ENCODE assay signal across 24 cellular contexts in the genomic region with DNA sequence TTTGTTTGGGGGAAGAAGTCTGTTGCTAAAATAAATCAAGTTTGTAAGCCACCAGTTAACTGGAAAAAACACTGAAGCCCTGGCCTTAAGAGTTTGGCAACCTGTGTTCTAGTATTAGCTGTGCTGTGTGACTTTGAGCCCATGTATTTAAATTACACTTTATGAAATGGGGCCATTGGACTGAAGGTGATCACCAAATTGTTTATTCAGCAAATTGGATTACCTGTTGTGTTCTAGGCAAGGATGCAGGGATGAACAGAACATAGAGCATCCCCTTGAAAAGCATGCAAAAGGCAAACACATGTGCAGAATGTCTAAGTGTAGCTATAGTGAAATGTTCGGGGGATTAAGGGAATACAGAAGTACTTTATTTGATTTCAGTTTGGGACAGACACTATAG. TPM values are rescaled to one million over a fixed set of nuclear protein-coding genes. Genes with fewer than 3 reads are reported as not detected.
DNase-seq lines count a peak whose midpoint lies in the region; ATAC-seq, FAIRE-seq and TF ChIP-seq lines count a peak whose summit lies in the region.
"Had no signal": no experiment of that assay in that cellular context is flagged by ENCODE, and none has a peak within 500 bp of the region (broad histone marks: within the 10 kb centered on the region; RNA-seq: fewer than 3 reads in every experiment).

No MANE protein-coding gene starts in this region.

- CTCF ChIA-PET in A549 (lab: Yijun Ruan, JAX) = interaction anchor here (0.6 to 3.3 kb wide), 6 partner anchors 17 to 142 kb away, joined by 3 to 15 read pairs (median 4); no protein-coding TSS in a partner anchor

- no peaks in the 10 kb centered on the region for H4K20me1 ChIP-seq in GM23248 (ENCODE audit: insufficient read depth)

- H4K91ac ChIP-seq in mesenchymal stem cell (ENCODE audit: low read length) = no peak overlapping the region

- peak; percentile 32 for FAIRE-seq in A549 (lab: Jason Lieb, UNC)
- FAIRE-seq: A204.1, RCC 7860 had no signal

- peaks cover 58% of the 10 kb centered on the region for H3F3A ChIP-seq in GM23248 (ENCODE audit: insufficient read depth)

- TF ChIP-seq RAD21 in A549 (conservative IDR thresholded peaks at IDR 0.05 in 1 of 2, IDR thresholded peaks at IDR 0.05 in 1 of 2) = no peak

- H3K18ac ChIP-seq in mesenchymal stem cell (ENCODE audit: low read depth in 1 of 2, low read length in 2 of 2) = peak overlapping the region in 1 of 2 experiments; percentile 12

- no peak overlapping the region for H4K8ac ChIP-seq in mesenchymal stem cell (ENCODE audit: low read length)

- in situ Hi-C loops in GM23248 (cut with MboI) = no loop called here

- H3K27ac ChIP-seq in A549 (peak overlapping the region; percentile 29 to 55; a peak in 5 of 6 replicates), GM23248 (no peak overlapping the region), mesenchymal stem cell (ENCODE audit: low read length, poor library complexity, severe bottlenecking) (peak overlapping the region; percentile 16)
- H3K27ac ChIP-seq: coronary artery had no signal

- POLR2A ChIA-PET in A549 (lab: Yijun Ruan, JAX) = no interaction called here

- WGBS in A549 (ENCODE audit: missing lambda C conversion rate) = 100% methylated on average over 1 of the region's 1 CpG
- 25 to 31% methylated on average over 1 of the region's 1 CpG for WGBS in GM23248 (ENCODE audit: low coverage in 1 of 2, low lambda C conversion rate in 2 of 2, missing lambda C conversion rate in 2 of 2), 2 experiments
- WGBS in mesenchymal stem cell = 100% methylated on average over 1 of the region's 1 CpG

- intact Hi-C loops in left colon (cut with DNase I, micrococcal nuclease) = no loop called here

- H2AK5ac ChIP-seq in mesenchymal stem cell (ENCODE audit: low read length, severe bottlenecking) = peak overlapping the region; percentile 77

- H2BK12ac ChIP-seq in mesenchymal stem cell (ENCODE audit: low read length in 2 of 2) = no peak overlapping the region

- H3K4me2 ChIP-seq in A549 (peak overlapping the region; percentile 55), GM23248 (ENCODE audit: unreplicated experiment) (peak overlapping the region; percentile 41), mesenchymal stem cell (ENCODE audit: low read length, poor library complexity, severe bottlenecking) (no peak overlapping the region)

- H3K36me3 ChIP-seq in GM23248 (ENCODE audit: low read depth) = no peaks in the 10 kb centered on the region
- H3K36me3 ChIP-seq in mesenchymal stem cell (ENCODE audit: control insufficient read depth in 1 of 2, insufficient read depth in 2 of 2, low read depth in 1 of 2, low read length in 2 of 2) = peaks cover 7 to 15% of the 10 kb centered on the region in 2 experiments

- H3K9me3 Mint-ChIP-seq in central memory CD8-positive, alpha-beta T cell = no peaks in the 10 kb centered on the region
- H3K9me3 Mint-ChIP-seq: activated naive CD8-positive, alpha-beta T cell treated with anti-CD3 and anti-CD28 coated beads, Interleukin-2, amount 10 ng/mL, durations not matched to agents 7 days and 5 days; natural killer cell had no signal

- H3K36me3 Mint-ChIP-seq in central memory CD8-positive, alpha-beta T cell (ENCODE audit: insufficient read depth) = peaks cover 12% of the 10 kb centered on the region
- H3K36me3 Mint-ChIP-seq: natural killer cell had no signal

- H3K9ac ChIP-seq in GM23248 (no peak overlapping the region), mesenchymal stem cell (ENCODE audit: low read length) (peak overlapping the region; percentile 26)

- H3K23ac ChIP-seq in mesenchymal stem cell (ENCODE audit: low read length in 2 of 2) = no peak overlapping the region

- no peak overlapping the region for H2BK15ac ChIP-seq in mesenchymal stem cell (ENCODE audit: low read depth, poor library complexity, severe bottlenecking)

- no peaks in the 10 kb centered on the region for H3K27me3 Mint-ChIP-seq in central memory CD8-positive, alpha-beta T cell
- H3K27me3 Mint-ChIP-seq: activated naive CD8-positive, alpha-beta T cell treated with anti-CD3 and anti-CD28 coated beads, Interleukin-2, amount 10 ng/mL, durations not matched to agents 7 days and 5 days; B cell had no signal

- peaks cover 74% of the 10 kb centered on the region for H3K79me2 ChIP-seq in GM23248 (ENCODE audit: insufficient read depth)

- H3K4ac ChIP-seq in mesenchymal stem cell (ENCODE audit: low read depth in 1 of 2, low read length in 2 of 2) = no peak overlapping the region

- no peak overlapping the region for H3K4me3 Mint-ChIP-seq in central memory CD8-positive, alpha-beta T cell
- H3K4me3 Mint-ChIP-seq: activated naive CD8-positive, alpha-beta T cell treated with anti-CD3 and anti-CD28 coated beads, Interleukin-2, amount 10 ng/mL, durations not matched to agents 7 days and 5 days; B cell; natural killer cell had no signal

- H3K4me1 Mint-ChIP-seq in central memory CD8-positive, alpha-beta T cell = peaks cover 15% of the 10 kb centered on the region

- no peak for ATAC-seq in A549
- ATAC-seq in central memory CD8-positive, alpha-beta T cell (replicated peaks; ENCODE audit: extremely low read depth, poor library complexity, severe bottlenecking) = no peak
- ATAC-seq in left colon = no peak
- no peak for ATAC-seq in HG02571 (IDR thresholded peaks at IDR 0.05; ENCODE audit: unreplicated experiment)
- ATAC-seq in GM19351 (IDR thresholded peaks at IDR 0.05; ENCODE audit: unreplicated experiment) = no peak
- ATAC-seq: natural killer cell had no signal

- H3K9me2 ChIP-seq in GM23248 (ENCODE audit: insufficient read depth) = no peaks in the 10 kb centered on the region

- no peak overlapping the region for H3K14ac ChIP-seq in mesenchymal stem cell (ENCODE audit: low read length in 2 of 2)

- no peak for TF ChIP-seq POLR2A in A549 (IDR thresholded peaks at IDR 0.05; ENCODE audit: low read length)

- no peak for DNase-seq in A549 (ENCODE audit: low read depth in 1 of 2, low spot score in 1 of 2)
- DNase-seq in GM23248 = no peak
- no peak for DNase-seq in central memory CD8-positive, alpha-beta T cell (ENCODE audit: low spot score in 2 of 2)
- no peak for DNase-seq in mesenchymal stem cell
- DNase-seq in left colon = no peak
- no peak for DNase-seq in dermis blood vessel endothelial cell
- DNase-seq: activated CD4-positive, alpha-beta T cell treated with anti-CD3 and anti-CD28 coated beads for 48 hours; activated effector memory CD4-positive, alpha-beta T cell treated with anti-CD3 and anti-CD28 coated beads, Interleukin-2, amount 50 U/mL, for 16 hours; activated naive CD8-positive, alpha-beta T cell treated with anti-CD3 and anti-CD28 coated beads, Interleukin-2, amount 10 ng/mL, durations not matched to agents 7 days and 5 days; aorta; heart left ventricle; islet precursor cell; natural killer cell; NCI-H1105; NCI-H187; NCI-H446 treated with DMSO at 0.1 percent for 48 hours; SIG-M5; stimulated activated naive CD4-positive, alpha-beta T cell treated with Interleukin-2 at 50 U/mL for 16 hours had no signal

- TF ChIP-seq EP300 in A549 (IDR thresholded peaks at IDR 0.05) = no peak

- H2AFZ ChIP-seq in GM23248 (no peak overlapping the region), mesenchymal stem cell (ENCODE audit: low read depth, low read length) (no peak overlapping the region)

- H2BK120ac ChIP-seq in mesenchymal stem cell (ENCODE audit: low read depth, low read length) = no peak overlapping the region

- H3K27me3 ChIP-seq in GM23248 (replicated peaks; ENCODE audit: insufficient read depth) = no peaks in the 10 kb centered on the region
- H3K27me3 ChIP-seq in mesenchymal stem cell (ENCODE audit: control insufficient read depth in 1 of 2, insufficient read depth in 1 of 2, low read length in 2 of 2) = no peaks in the 10 kb centered on the region
- H3K27me3 ChIP-seq: heart left ventricle had no signal

- peak overlapping the region; percentile 35 for H3K27ac Mint-ChIP-seq in central memory CD8-positive, alpha-beta T cell (ENCODE audit: low read depth)
- H3K27ac Mint-ChIP-seq: activated naive CD8-positive, alpha-beta T cell treated with anti-CD3 and anti-CD28 coated beads, Interleukin-2, amount 10 ng/mL, durations not matched to agents 7 days and 5 days; B cell had no signal

- H2BK5ac ChIP-seq in mesenchymal stem cell (ENCODE audit: low read depth, low read length, poor library complexity, severe bottlenecking) = no peak overlapping the region

- H3K79me1 ChIP-seq in mesenchymal stem cell (replicated peaks; ENCODE audit: low read length, poor library complexity, severe bottlenecking) = peaks cover 9% of the 10 kb centered on the region

- peaks cover 84% of the 10 kb centered on the region for H3K4me1 ChIP-seq in A549
- peaks cover 49% of the 10 kb centered on the region for H3K4me1 ChIP-seq in GM23248 (ENCODE audit: insufficient read depth)
- H3K4me1 ChIP-seq in mesenchymal stem cell (ENCODE audit: control insufficient read depth, insufficient read depth, low read depth, low read length) = no peaks in the 10 kb centered on the region

- no peaks in the 10 kb centered on the region for H3K9me3 ChIP-seq in A549
- H3K9me3 ChIP-seq in GM23248 (ENCODE audit: low read depth) = no peaks in the 10 kb centered on the region
- no peaks in the 10 kb centered on the region for H3K9me3 ChIP-seq in mesenchymal stem cell (ENCODE audit: control insufficient read depth, low read length)
- H3K9me3 ChIP-seq: heart left ventricle had no signal

- TF ChIP-seq CTCF in A549 (IDR thresholded peaks at IDR 0.05) = no peak

- H3K4me3 ChIP-seq in A549 (no peak overlapping the region), GM23248 (no peak overlapping the region), mesenchymal stem cell (ENCODE audit: insufficient read depth in 1 of 2, low read depth in 1 of 2, low read length in 2 of 2) (no peak overlapping the region)
- H3K4me3 ChIP-seq: coronary artery, heart left ventricle had no signal

TF ChIP-seq in A549, 52 proteins besides CTCF, POLR2A, EP300 and RAD21 (continues in another document):
- TF ChIP-seq MAFK (IDR thresholded peaks at IDR 0.05; ENCODE audit: partially characterized antibody) = peak; percentile 83

RNA-seq across cellular contexts. Expression of gene TMOD3, which starts 54.6 kb away (rescaled TPM):
- polyA plus RNA-seq in A549 (2011; rRNA removed) (93.2 and 111 TPM in 2 replicates), A549 (2017; fragmentation: RNase III; extraction: RNeasy Plus Mini Kit Qiagen cat#74134 plus additional on column Dnase treatment) (55.5 to 57.8 TPM (median 57.5 TPM) in 3 replicates), GM23248 (2016; fragmentation: Nextera tagmentation; extraction: Ambion mirVana) (47.2 and 47.7 TPM in 2 replicates)
- polyA plus RNA-seq in A549 (2012; cell fraction: cytosol; rRNA removed) = 11.4 and 13.2 TPM in 2 replicates
- polyA plus RNA-seq in A549 (2012; cell fraction: nucleus; rRNA removed) = 8.5 and 11.3 TPM in 2 replicates
- 29.2 and 34.3 TPM in 2 replicates for polyA minus RNA-seq in A549 (2011; rRNA and poly(A)+ RNA removed)
- total RNA-seq in GM23248 (2014; rRNA removed; shearing (Covaris generic)) = 35.1 and 46.0 TPM in 2 replicates
- 23.3 TPM for polyA plus RNA-seq in mesenchymal stem cell (2013, experiment 1 of 2)
- polyA plus RNA-seq in mesenchymal stem cell (2013, experiment 2 of 2) = 24.1 TPM
- total RNA-seq in left colon (10 to 100 TPM; 63.5 to 72.2 TPM), dermis blood vessel endothelial cell (86.6 and 142 TPM in 2 replicates)
